ENCODE assay signal across 1 cellular context in genomic region chr3:77524467-77524866, GRCh38.
TF ChIP-seq lines count a peak whose summit lies in the region.

No MANE protein-coding gene starts in this region.

TF ChIP-seq in K562, 482 proteins besides CTCF, POLR2A, EP300 and RAD21 (continued from another document):
- TF ChIP-seq MLX (CRISPR knock-in tag; conservative IDR thresholded peaks at IDR 0.05) (no peak), TBL1XR1 (IDR thresholded peaks at IDR 0.05; ENCODE audit: low read length in 2 of 2) (no peak)
